Comparison of ENCODE assay signal across 1 cellular context in the genomic region with DNA sequence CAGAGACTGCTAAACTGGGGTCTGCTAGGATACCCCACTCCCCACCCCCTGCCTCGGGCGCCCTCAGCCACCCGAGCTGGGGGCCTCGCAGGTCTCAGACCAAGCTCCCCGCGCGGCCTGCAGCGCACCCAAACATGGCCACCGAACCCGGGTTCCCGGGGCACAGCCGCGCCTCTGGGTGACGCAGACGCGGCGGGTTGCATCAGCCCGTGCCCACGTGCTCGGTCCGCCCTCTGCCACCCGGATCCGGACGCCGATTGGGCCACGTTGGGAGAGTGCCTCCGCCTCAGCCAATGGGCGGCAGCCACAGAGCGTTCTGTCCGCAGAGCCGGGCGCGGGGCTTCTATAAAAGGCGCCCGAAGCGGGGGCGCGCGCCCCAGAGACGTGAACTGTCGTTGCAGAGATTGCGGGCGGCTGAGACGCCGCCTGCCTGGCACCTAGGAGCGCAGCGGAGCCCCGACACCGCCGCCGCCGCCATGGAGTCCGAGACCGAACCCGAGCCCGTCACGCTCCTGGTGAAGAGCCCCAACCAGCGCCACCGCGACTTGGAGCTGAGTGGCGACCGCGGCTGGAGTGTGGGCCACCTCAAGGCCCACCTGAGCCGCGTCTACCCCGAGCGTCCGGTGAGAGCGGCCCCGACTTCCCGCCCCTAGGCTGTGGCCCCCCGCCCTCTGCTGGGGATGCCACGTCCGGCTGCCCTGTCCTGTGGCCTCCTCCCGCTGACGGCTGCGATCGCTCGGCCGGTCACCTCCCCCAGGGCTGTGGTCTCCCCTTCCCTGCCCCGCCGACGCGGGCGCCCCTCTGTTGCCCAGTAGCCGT.
A peak's percentile ranks its signal among the peaks of the same experiment; 100 is the strongest.
TF ChIP-seq lines count a peak whose summit lies in the region.

HERPUD1 (plus strand) TSS at position 374 of the 819 bp plus-strand sequence; CDS start at position 477, 103 bp downstream.

TF ChIP-seq in GM12878, 131 proteins besides CTCF, POLR2A, EP300 and RAD21 (continued from another document and continues in another):
- TF ChIP-seq, protein P1, sequence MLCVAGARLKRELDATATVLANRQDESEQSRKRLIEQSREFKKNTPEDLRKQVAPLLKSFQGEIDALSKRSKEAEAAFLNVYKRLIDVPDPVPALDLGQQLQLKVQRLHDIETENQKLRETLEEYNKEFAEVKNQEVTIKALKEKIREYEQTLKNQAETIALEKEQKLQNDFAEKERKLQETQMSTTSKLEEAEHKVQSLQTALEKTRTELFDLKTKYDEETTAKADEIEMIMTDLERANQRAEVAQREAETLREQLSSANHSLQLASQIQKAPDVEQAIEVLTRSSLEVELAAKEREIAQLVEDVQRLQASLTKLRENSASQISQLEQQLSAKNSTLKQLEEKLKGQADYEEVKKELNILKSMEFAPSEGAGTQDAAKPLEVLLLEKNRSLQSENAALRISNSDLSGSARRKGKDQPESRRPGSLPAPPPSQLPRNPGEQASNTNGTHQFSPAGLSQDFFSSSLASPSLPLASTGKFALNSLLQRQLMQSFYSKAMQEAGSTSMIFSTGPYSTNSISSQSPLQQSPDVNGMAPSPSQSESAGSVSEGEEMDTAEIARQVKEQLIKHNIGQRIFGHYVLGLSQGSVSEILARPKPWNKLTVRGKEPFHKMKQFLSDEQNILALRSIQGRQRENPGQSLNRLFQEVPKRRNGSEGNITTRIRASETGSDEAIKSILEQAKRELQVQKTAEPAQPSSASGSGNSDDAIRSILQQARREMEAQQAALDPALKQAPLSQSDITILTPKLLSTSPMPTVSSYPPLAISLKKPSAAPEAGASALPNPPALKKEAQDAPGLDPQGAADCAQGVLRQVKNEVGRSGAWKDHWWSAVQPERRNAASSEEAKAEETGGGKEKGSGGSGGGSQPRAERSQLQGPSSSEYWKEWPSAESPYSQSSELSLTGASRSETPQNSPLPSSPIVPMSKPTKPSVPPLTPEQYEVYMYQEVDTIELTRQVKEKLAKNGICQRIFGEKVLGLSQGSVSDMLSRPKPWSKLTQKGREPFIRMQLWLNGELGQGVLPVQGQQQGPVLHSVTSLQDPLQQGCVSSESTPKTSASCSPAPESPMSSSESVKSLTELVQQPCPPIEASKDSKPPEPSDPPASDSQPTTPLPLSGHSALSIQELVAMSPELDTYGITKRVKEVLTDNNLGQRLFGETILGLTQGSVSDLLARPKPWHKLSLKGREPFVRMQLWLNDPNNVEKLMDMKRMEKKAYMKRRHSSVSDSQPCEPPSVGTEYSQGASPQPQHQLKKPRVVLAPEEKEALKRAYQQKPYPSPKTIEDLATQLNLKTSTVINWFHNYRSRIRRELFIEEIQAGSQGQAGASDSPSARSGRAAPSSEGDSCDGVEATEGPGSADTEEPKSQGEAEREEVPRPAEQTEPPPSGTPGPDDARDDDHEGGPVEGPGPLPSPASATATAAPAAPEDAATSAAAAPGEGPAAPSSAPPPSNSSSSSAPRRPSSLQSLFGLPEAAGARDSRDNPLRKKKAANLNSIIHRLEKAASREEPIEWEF (IDR thresholded peaks at IDR 0.05; ENCODE audit: insufficient replicate concordance, low read depth, low read length), result no peak
- peak; percentile 92 for TF ChIP-seq POU2F2 (IDR thresholded peaks at IDR 0.05; ENCODE audit: borderline replicate concordance, low read depth, low read length)
- TF ChIP-seq SIX5 (IDR thresholded peaks at IDR 0.05; ENCODE audit: low read depth, low read length, severe bottlenecking), result no peak
- TF ChIP-seq, protein P2, sequence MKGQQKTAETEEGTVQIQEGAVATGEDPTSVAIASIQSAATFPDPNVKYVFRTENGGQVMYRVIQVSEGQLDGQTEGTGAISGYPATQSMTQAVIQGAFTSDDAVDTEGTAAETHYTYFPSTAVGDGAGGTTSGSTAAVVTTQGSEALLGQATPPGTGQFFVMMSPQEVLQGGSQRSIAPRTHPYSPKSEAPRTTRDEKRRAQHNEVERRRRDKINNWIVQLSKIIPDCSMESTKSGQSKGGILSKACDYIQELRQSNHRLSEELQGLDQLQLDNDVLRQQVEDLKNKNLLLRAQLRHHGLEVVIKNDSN (IDR thresholded peaks at IDR 0.05; ENCODE audit: borderline replicate concordance, extremely low read length, insufficient read depth, low read depth, low read length), result peak; percentile 92
- no peak for TF ChIP-seq KDM1A (IDR thresholded peaks at IDR 0.05; ENCODE audit: borderline replicate concordance)
- peak; percentile 80 for TF ChIP-seq HDAC6 (IDR thresholded peaks at IDR 0.05; ENCODE audit: unreplicated experiment)
- TF ChIP-seq YBX1 (IDR thresholded peaks at IDR 0.05), result no peak
- peak in 1 of 2 experiments; percentile 97; a peak in 2 of 4 replicates for TF ChIP-seq CEBPB (IDR thresholded peaks at IDR 0.05; ENCODE audit: borderline replicate concordance in 1 of 2, low read depth in 2 of 2, low read length in 2 of 2)
- 0 out of 2 replicates have a peak, but pooled peaks have one; percentile 30 for TF ChIP-seq CBX5 (IDR thresholded peaks at IDR 0.05; ENCODE audit: low read depth)
- 0 out of 4 replicates have a peak, but pooled peaks of 1 of the 2 experiments have one; percentile 4 for TF ChIP-seq IKZF2 (IDR thresholded peaks at IDR 0.05)
- TF ChIP-seq WRNIP1 (IDR thresholded peaks at IDR 0.05; ENCODE audit: borderline replicate concordance, low read depth, low read length), result 0 out of 2 replicates have a peak, but pooled peaks have one; percentile 9
- peak; percentile 91 for TF ChIP-seq NR2F1 (conservative IDR thresholded peaks at IDR 0.05)
- no peak for TF ChIP-seq BMI1 (IDR thresholded peaks at IDR 0.05; ENCODE audit: borderline replicate concordance)
- no peak; the same call in 1 of the 2 replicates for TF ChIP-seq ELK1 (IDR thresholded peaks at IDR 0.05; ENCODE audit: low read depth, low read length)
- TF ChIP-seq ZNF207 (IDR thresholded peaks at IDR 0.05; ENCODE audit: borderline replicate concordance), result peak; percentile 66
- peak; percentile 64 for TF ChIP-seq USF2 (IDR thresholded peaks at IDR 0.05; ENCODE audit: borderline replicate concordance, low read depth, low read length)
- peak; percentile 68 for TF ChIP-seq ZNF687 (IDR thresholded peaks at IDR 0.05)
- TF ChIP-seq CREB1 (IDR thresholded peaks at IDR 0.05; ENCODE audit: low read depth), result peak; percentile 88
- peak; percentile 97 for TF ChIP-seq SMAD5 (IDR thresholded peaks at IDR 0.05; ENCODE audit: low read depth)
- TF ChIP-seq MYC (IDR thresholded peaks at IDR 0.05; ENCODE audit: insufficient read depth, insufficient read length, insufficient replicate concordance, low read length, severe bottlenecking), result peak; percentile 53
- peak; percentile 91 for TF ChIP-seq SP1 (IDR thresholded peaks at IDR 0.05; ENCODE audit: low read depth, low read length)
- TF ChIP-seq RELB (IDR thresholded peaks at IDR 0.05; ENCODE audit: low read depth), result 0 out of 2 replicates have a peak, but pooled peaks have one; percentile 48
- TF ChIP-seq ZNF592 (IDR thresholded peaks at IDR 0.05), result no peak
- peak; percentile 91; the same call in 1 of the 2 replicates for TF ChIP-seq DPF2 (IDR thresholded peaks at IDR 0.05)
- TF ChIP-seq IRF5 (IDR thresholded peaks at IDR 0.05; ENCODE audit: borderline replicate concordance), result no peak
- TF ChIP-seq SUZ12 (IDR thresholded peaks at IDR 0.05; ENCODE audit: unreplicated experiment), result no peak
- no peak for TF ChIP-seq HDAC2 (IDR thresholded peaks at IDR 0.05)
- TF ChIP-seq SUPT20H (IDR thresholded peaks at IDR 0.05; ENCODE audit: borderline replicate concordance, control insufficient read depth, low read depth, low read length), result no peak
